30 cellular contexts compared by ENCODE assay signal in genomic region chr1:20323613-20323920, GRCh38. TPM values are rescaled to one million over a fixed set of nuclear protein-coding genes. Genes with fewer than 3 reads are reported as not detected.
DNase-seq lines count a peak whose midpoint lies in the region; ATAC-seq and TF ChIP-seq lines count a peak whose summit lies in the region.
"Had no signal": no experiment of that assay in that cellular context is flagged by ENCODE, and none has a peak within 500 bp of the region (broad histone marks: within the 10 kb centered on the region; RNA-seq: fewer than 3 reads in every experiment).

No MANE protein-coding gene starts in this region.

- H3F3A ChIP-seq in SK-N-SH (replicated peaks; ENCODE audit: insufficient read depth) = no peaks in the 10 kb centered on the region

- TF ChIP-seq CTCF in fibroblast of mammary gland (conservative IDR thresholded peaks at IDR 0.05; ENCODE audit: control insufficient read depth, insufficient read depth, low read depth, low read length) (no peak), SK-N-SH (IDR thresholded peaks at IDR 0.05) (no peak)

- H3K9me3 Mint-ChIP-seq in activated T-cell treated with anti-CD3 and anti-CD28 coated beads, Interleukin-2, amount 50 U/mL, for 72 hours = no peaks in the 10 kb centered on the region
- H3K9me3 Mint-ChIP-seq: activated CD4-positive, alpha-beta memory T cell treated with anti-CD3 and anti-CD28 coated beads, Interleukin-2, amount 10 ng/mL, durations not matched to agents 7 days and 5 days; activated naive CD8-positive, alpha-beta T cell treated with anti-CD3 and anti-CD28 coated beads, Interleukin-2, amount 10 ng/mL, durations not matched to agents 7 days and 5 days; H9; immature natural killer cell; nephron progenitor cell had no signal

- ATAC-seq in activated T-cell treated with anti-CD3 and anti-CD28 coated beads, Interleukin-2, amount 50 U/mL, for 72 hours (replicated peaks in 1 of 2) = no peak
- ATAC-seq in GM18867 (IDR thresholded peaks at IDR 0.05; ENCODE audit: unreplicated experiment) (no peak), GM21423 (IDR thresholded peaks at IDR 0.05; ENCODE audit: unreplicated experiment) (no peak)
- ATAC-seq: A549, left colon had no signal

- H3K9me3 ChIP-seq in SK-N-SH = no peaks in the 10 kb centered on the region
- H3K9me3 ChIP-seq: A549, colonic mucosa, ovary, Peyer's patch, suprapubic skin had no signal

- no peak overlapping the region for H3K27ac Mint-ChIP-seq in activated T-cell treated with anti-CD3 and anti-CD28 coated beads, Interleukin-2, amount 50 U/mL, for 72 hours
- H3K27ac Mint-ChIP-seq: H9, immature natural killer cell, nephron progenitor cell had no signal

- H3K4me1 ChIP-seq in SK-N-SH (ENCODE audit: control insufficient read depth in 1 of 2, insufficient read depth in 2 of 2, low read depth in 1 of 2, low read length in 1 of 2) = peaks cover 0 to 41% of the 10 kb centered on the region in 2 experiments; a peak in 2 of 4 replicates
- H3K4me1 ChIP-seq: A549, colonic mucosa had no signal

- no peaks in the 10 kb centered on the region for H3K79me2 ChIP-seq in SK-N-SH (ENCODE audit: insufficient read depth)

- H3K4me3 ChIP-seq in fibroblast of mammary gland (ENCODE audit: control insufficient read depth, low read depth, low read length) = no peak overlapping the region
- H3K4me3 ChIP-seq in SK-N-SH (ENCODE audit: low read depth in 2 of 2, low read length in 1 of 2) = no peak overlapping the region
- H3K4me3 ChIP-seq: A549, cardiac muscle cell, colonic mucosa, ovary, suprapubic skin had no signal

- DNase-seq in activated T-cell treated with anti-CD3 and anti-CD28 coated beads, Interleukin-2, amount 50 U/mL, for 72 hours = no peak
- DNase-seq in activated T-cell treated with anti-CD3 and anti-CD28 coated beads, Interleukin-2, amount 50 U/mL, for 48 hours = no peak
- peak; percentile 55 for DNase-seq in RKO (ENCODE audit: low spot score)
- DNase-seq in fibroblast of mammary gland (ENCODE audit: low read depth) = peak; percentile 34
- DNase-seq in SK-N-SH = no peak
- no peak for DNase-seq in NCI-H1092 (lab: John Stamatoyannopoulos, UW)
- DNase-seq: activated CD8-positive, alpha-beta memory T cell treated with anti-CD3 and anti-CD28 coated beads, Interleukin-2, amount 50 U/mL, for 4 hours; activated naive CD8-positive, alpha-beta T cell treated with anti-CD3 and anti-CD28 coated beads, Interleukin-2, amount 10 ng/mL, durations not matched to agents 7 days and 5 days; AML-193; colonic mucosa; H9; immature natural killer cell; left colon; NCI-H1417 treated with DMSO at 0.1 percent for 48 hours; NCI-H2081; NCI-H226; NCI-H69; nephron progenitor cell; ovary; SIG-M5 had no signal

- no peak overlapping the region for H2AFZ ChIP-seq in SK-N-SH (ENCODE audit: low read depth)

- peaks cover 5% of the 10 kb centered on the region; the same call in 1 of the 2 replicates for H3K27me3 ChIP-seq in SK-N-SH (ENCODE audit: insufficient read depth)
- H3K27me3 ChIP-seq: cardiac muscle cell, colonic mucosa, ovary, Peyer's patch had no signal

- no peak for TF ChIP-seq RAD21 in SK-N-SH (IDR thresholded peaks at IDR 0.05; ENCODE audit: low read length)

- H3K4me1 Mint-ChIP-seq in activated T-cell treated with anti-CD3 and anti-CD28 coated beads, Interleukin-2, amount 50 U/mL, for 72 hours (ENCODE audit: low read depth) = peaks cover 31% of the 10 kb centered on the region
- H3K4me1 Mint-ChIP-seq: immature natural killer cell had no signal

- H3K36me3 ChIP-seq in SK-N-SH (replicated peaks in 1 of 2; ENCODE audit: control insufficient read depth in 1 of 2, insufficient read depth in 2 of 2, low read length in 1 of 2) = no peaks in the 10 kb centered on the region
- H3K36me3 ChIP-seq: cardiac muscle cell, colonic mucosa, ovary, Peyer's patch, suprapubic skin had no signal

- no peak overlapping the region for H3K27ac ChIP-seq in SK-N-SH (ENCODE audit: low read depth in 2 of 2, low read length in 1 of 2)
- H3K27ac ChIP-seq: A549, cardiac muscle cell, colonic mucosa, epithelial cell of prostate, ovary, suprapubic skin had no signal

- 37% methylated on average over 3 of the region's 3 CpGs for WGBS in SK-N-SH (ENCODE audit: low lambda C conversion rate)

- no peak overlapping the region for H3K9ac ChIP-seq in SK-N-SH

- H3K27me3 Mint-ChIP-seq in activated T-cell treated with anti-CD3 and anti-CD28 coated beads, Interleukin-2, amount 50 U/mL, for 72 hours (ENCODE audit: low read depth) = peaks cover 65% of the 10 kb centered on the region

- POLR2A ChIA-PET in SK-N-SH (lab: Yijun Ruan, JAX) = no interaction called here

- peak overlapping the region; percentile 38 to 77 for H3K4me3 Mint-ChIP-seq in activated T-cell treated with anti-CD3 and anti-CD28 coated beads, Interleukin-2, amount 50 U/mL, for 72 hours
- H3K4me3 Mint-ChIP-seq: H9, immature natural killer cell, nephron progenitor cell had no signal

- TF ChIP-seq EP300 in SK-N-SH (IDR thresholded peaks at IDR 0.05; ENCODE audit: borderline replicate concordance in 1 of 2, low read depth in 1 of 2, low read length in 1 of 2) = no peak

- H3K36me3 Mint-ChIP-seq in activated T-cell treated with anti-CD3 and anti-CD28 coated beads, Interleukin-2, amount 50 U/mL, for 72 hours (ENCODE audit: insufficient read depth in 2 of 2) = no peaks in the 10 kb centered on the region
- H3K36me3 Mint-ChIP-seq: activated naive CD8-positive, alpha-beta T cell treated with anti-CD3 and anti-CD28 coated beads, Interleukin-2, amount 10 ng/mL, durations not matched to agents 7 days and 5 days; immature natural killer cell had no signal

- CTCF ChIA-PET in SK-N-SH (lab: Yijun Ruan, JAX) = interaction anchor here (0.8 to 3.5 kb wide), 5 partner anchors 38 to 167 kb away, joined by 3 to 12 read pairs (median 4); no protein-coding TSS in a partner anchor

- H3K4me2 ChIP-seq in SK-N-SH = no peak overlapping the region
- H3K4me2 ChIP-seq: A549 had no signal

- H3K9me2 ChIP-seq in SK-N-SH = no peaks in the 10 kb centered on the region

- no peaks in the 10 kb centered on the region for H4K20me1 ChIP-seq in SK-N-SH (ENCODE audit: insufficient read depth)

TF ChIP-seq in SK-N-SH, 30 proteins besides CTCF, POLR2A, EP300 and RAD21 (continues in another document):
- no peak for TF ChIP-seq TAF1 (IDR thresholded peaks at IDR 0.05; ENCODE audit: borderline replicate concordance, low read depth, low read length)
- no peak for TF ChIP-seq POLR2AphosphoS5 (IDR thresholded peaks at IDR 0.05; ENCODE audit: low read depth, low read length)
- no peak for TF ChIP-seq FOXJ3 (CRISPR knock-in tag; IDR thresholded peaks at IDR 0.05)
- no peak for TF ChIP-seq NRF1 (IDR thresholded peaks at IDR 0.05; ENCODE audit: low read depth, low read length)
- TF ChIP-seq EZH2phosphoT487 (IDR thresholded peaks at IDR 0.05; ENCODE audit: borderline replicate concordance, low read depth) = no peak
- no peak for TF ChIP-seq FOSL2 (IDR thresholded peaks at IDR 0.05; ENCODE audit: borderline replicate concordance, low read depth)
- no peak for TF ChIP-seq JUND (IDR thresholded peaks at IDR 0.05)
- TF ChIP-seq YY1 (IDR thresholded peaks at IDR 0.05; ENCODE audit: low read depth) = no peak
- TF ChIP-seq USF2 (IDR thresholded peaks at IDR 0.05; ENCODE audit: borderline replicate concordance, low read depth, low read length) = no peak
- TF ChIP-seq TCF12 (IDR thresholded peaks at IDR 0.05) = no peak
- no peak for TF ChIP-seq IRF3 (IDR thresholded peaks at IDR 0.05; ENCODE audit: low read depth, low read length)
- no peak for TF ChIP-seq ZBTB33 (IDR thresholded peaks at IDR 0.05; ENCODE audit: borderline replicate concordance, low read depth)

RNA-seq across cellular contexts. Expression of gene VWA5B1, which starts 32.9 kb away (rescaled TPM):
- total RNA-seq in activated T-cell treated with anti-CD3 and anti-CD28 coated beads, Interleukin-2, amount 50 U/mL, for 72 hours = under 1 TPM in 1 of 2 donors, not detected in 1; 0.22 TPM
- not detected in 2 replicates for polyA plus RNA-seq in SK-N-SH (2012; rRNA removed)
- polyA plus RNA-seq in SK-N-SH (2012; cell fraction: cytosol; rRNA removed) = not detected in 2 replicates
- not detected in 2 replicates for polyA plus RNA-seq in SK-N-SH (2012; cell fraction: nucleus; rRNA removed)
- total RNA-seq: activated CD4-positive, alpha-beta memory T cell treated with anti-CD3 and anti-CD28 coated beads, Interleukin-2, amount 10 ng/mL, durations not matched to agents 7 days and 5 days; activated naive CD8-positive, alpha-beta T cell treated with anti-CD3 and anti-CD28 coated beads, Interleukin-2, amount 10 ng/mL, durations not matched to agents 7 days and 5 days; aorta; glomerular endothelial cell; H9; Peyer's patch had no signal
- polyA plus RNA-seq: A549, aorta, immature natural killer cell, ovary had no signal

Comparison
In these comparisons a context has a peak if more than half of its experiments do, and no peak if none do; other contexts are left out.
1. DNase-seq: peak in RKO (single experiment) and fibroblast of mammary gland (single experiment); none in activated T-cell treated with anti-CD3 and anti-CD28 coated beads, Interleukin-2, amount 50 U/mL, for 72 hours (0 of 2), activated T-cell treated with anti-CD3 and anti-CD28 coated beads, Interleukin-2, amount 50 U/mL, for 48 hours (0 of 2), SK-N-SH (single experiment) and NCI-H1092 (single experiment).